1 cellular context compared by ENCODE assay signal in genomic region chr20:63175031-63175895, GRCh38.
A peak's percentile ranks its signal among the peaks of the same experiment; 100 is the strongest.
TF ChIP-seq lines count a peak whose summit lies in the region.

No MANE protein-coding gene starts in this region.

TF ChIP-seq in H1, 55 proteins besides CTCF, POLR2A, EP300 and RAD21:
- TF ChIP-seq KDM4A (IDR thresholded peaks at IDR 0.05; ENCODE audit: low read depth, low read length, severe bottlenecking), result peak; percentile 39
- TF ChIP-seq E2F6 (IDR thresholded peaks at IDR 0.05), result no peak
- no peak for TF ChIP-seq KDM1A (IDR thresholded peaks at IDR 0.05; ENCODE audit: borderline replicate concordance, low read length)
- no peak for TF ChIP-seq KDM5A (IDR thresholded peaks at IDR 0.05; ENCODE audit: low read length)
- no peak for TF ChIP-seq ZNF274 (IDR thresholded peaks at IDR 0.05; ENCODE audit: borderline replicate concordance, extremely low read depth, low read length)
- no peak for TF ChIP-seq SRF (IDR thresholded peaks at IDR 0.05; ENCODE audit: low read depth, low read length)
- no peak for TF ChIP-seq ATF3 (IDR thresholded peaks at IDR 0.05; ENCODE audit: insufficient read depth, low read depth, low read length)
- no peak for TF ChIP-seq CBX5 (IDR thresholded peaks at IDR 0.05; ENCODE audit: low read depth, low read length)
- no peak for TF ChIP-seq GTF2F1 (IDR thresholded peaks at IDR 0.05; ENCODE audit: borderline replicate concordance, low read depth, low read length)
- TF ChIP-seq SUZ12 (IDR thresholded peaks at IDR 0.05; ENCODE audit: low read length), result peak; percentile 60
- TF ChIP-seq BRCA1 (IDR thresholded peaks at IDR 0.05; ENCODE audit: low read depth, low read length), result no peak
- TF ChIP-seq ATF2 (IDR thresholded peaks at IDR 0.05; ENCODE audit: low read length), result no peak
- peak; percentile 25; the same call in 1 of the 2 replicates for TF ChIP-seq EGR1 (IDR thresholded peaks at IDR 0.05; ENCODE audit: borderline replicate concordance, low read depth, low read length)
- TF ChIP-seq BACH1 (IDR thresholded peaks at IDR 0.05; ENCODE audit: low read length), result no peak
- peak; percentile 25 for TF ChIP-seq EZH2 (IDR thresholded peaks at IDR 0.05; ENCODE audit: low read depth, low read length, severe bottlenecking)
- no peak for TF ChIP-seq RFX5 (IDR thresholded peaks at IDR 0.05; ENCODE audit: borderline replicate concordance, low read depth, low read length)
- TF ChIP-seq HDAC2 (IDR thresholded peaks at IDR 0.05; ENCODE audit: borderline replicate concordance in 1 of 2, low read depth in 2 of 2, low read length in 2 of 2), result no peak
- no peak for TF ChIP-seq TAF7 (optimal IDR thresholded peaks at IDR 0.05; ENCODE audit: borderline replicate concordance, low read depth, low read length)
